ENCODE assay signal across 1 cellular context in the genomic region with DNA sequence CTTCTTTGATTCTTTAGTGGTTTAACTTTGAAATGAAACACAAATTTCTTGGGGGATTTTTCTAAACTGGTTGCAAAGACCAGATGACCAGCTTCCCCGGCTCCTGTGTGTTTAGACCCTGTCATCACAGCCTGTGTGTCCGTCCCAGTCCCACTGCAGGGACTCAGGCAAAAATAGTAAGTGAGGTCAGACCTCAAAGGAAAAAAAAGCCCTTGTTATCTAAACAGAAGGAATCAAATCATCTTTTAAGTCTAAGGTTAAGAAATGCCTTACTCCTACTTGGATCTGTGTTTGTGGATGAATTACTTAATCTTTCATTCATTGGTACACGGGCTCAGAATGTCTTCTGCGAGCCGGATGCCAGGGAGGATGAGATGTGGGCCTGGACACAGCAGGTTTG.
TF ChIP-seq lines count a peak whose summit lies in the region.

No MANE protein-coding gene starts in this region.

TF ChIP-seq in HepG2, 621 proteins besides CTCF, POLR2A, EP300 and RAD21 (continued from another document):
- TF ChIP-seq ZFP91 (CRISPR knock-in tag; IDR thresholded peaks at IDR 0.05; ENCODE audit: borderline replicate concordance) (no peak), SRF (IDR thresholded peaks at IDR 0.05; ENCODE audit: low read depth, low read length) (no peak), ZNF333 (CRISPR knock-in tag; IDR thresholded peaks at IDR 0.05; ENCODE audit: borderline replicate concordance) (no peak), ZNF263 (CRISPR knock-in tag; IDR thresholded peaks at IDR 0.05) (no peak), TARDBP (CRISPR knock-in tag; IDR thresholded peaks at IDR 0.05) (no peak), ZBED4 (CRISPR knock-in tag; IDR thresholded peaks at IDR 0.05; ENCODE audit: borderline replicate concordance) (no peak), HOXD1 (CRISPR knock-in tag; IDR thresholded peaks at IDR 0.05) (no peak), PBX3 (CRISPR knock-in tag; IDR thresholded peaks at IDR 0.05; ENCODE audit: borderline replicate concordance) (no peak), ZNF607 (CRISPR knock-in tag; IDR thresholded peaks at IDR 0.05; ENCODE audit: borderline replicate concordance) (no peak), HHEX (CRISPR knock-in tag; IDR thresholded peaks at IDR 0.05) (no peak), HOXA7 (CRISPR knock-in tag; IDR thresholded peaks at IDR 0.05) (no peak), NFAT5 (CRISPR knock-in tag; IDR thresholded peaks at IDR 0.05) (no peak), ZNF562 (CRISPR knock-in tag; IDR thresholded peaks at IDR 0.05; ENCODE audit: borderline replicate concordance) (no peak)
- TF ChIP-seq, protein P1, sequence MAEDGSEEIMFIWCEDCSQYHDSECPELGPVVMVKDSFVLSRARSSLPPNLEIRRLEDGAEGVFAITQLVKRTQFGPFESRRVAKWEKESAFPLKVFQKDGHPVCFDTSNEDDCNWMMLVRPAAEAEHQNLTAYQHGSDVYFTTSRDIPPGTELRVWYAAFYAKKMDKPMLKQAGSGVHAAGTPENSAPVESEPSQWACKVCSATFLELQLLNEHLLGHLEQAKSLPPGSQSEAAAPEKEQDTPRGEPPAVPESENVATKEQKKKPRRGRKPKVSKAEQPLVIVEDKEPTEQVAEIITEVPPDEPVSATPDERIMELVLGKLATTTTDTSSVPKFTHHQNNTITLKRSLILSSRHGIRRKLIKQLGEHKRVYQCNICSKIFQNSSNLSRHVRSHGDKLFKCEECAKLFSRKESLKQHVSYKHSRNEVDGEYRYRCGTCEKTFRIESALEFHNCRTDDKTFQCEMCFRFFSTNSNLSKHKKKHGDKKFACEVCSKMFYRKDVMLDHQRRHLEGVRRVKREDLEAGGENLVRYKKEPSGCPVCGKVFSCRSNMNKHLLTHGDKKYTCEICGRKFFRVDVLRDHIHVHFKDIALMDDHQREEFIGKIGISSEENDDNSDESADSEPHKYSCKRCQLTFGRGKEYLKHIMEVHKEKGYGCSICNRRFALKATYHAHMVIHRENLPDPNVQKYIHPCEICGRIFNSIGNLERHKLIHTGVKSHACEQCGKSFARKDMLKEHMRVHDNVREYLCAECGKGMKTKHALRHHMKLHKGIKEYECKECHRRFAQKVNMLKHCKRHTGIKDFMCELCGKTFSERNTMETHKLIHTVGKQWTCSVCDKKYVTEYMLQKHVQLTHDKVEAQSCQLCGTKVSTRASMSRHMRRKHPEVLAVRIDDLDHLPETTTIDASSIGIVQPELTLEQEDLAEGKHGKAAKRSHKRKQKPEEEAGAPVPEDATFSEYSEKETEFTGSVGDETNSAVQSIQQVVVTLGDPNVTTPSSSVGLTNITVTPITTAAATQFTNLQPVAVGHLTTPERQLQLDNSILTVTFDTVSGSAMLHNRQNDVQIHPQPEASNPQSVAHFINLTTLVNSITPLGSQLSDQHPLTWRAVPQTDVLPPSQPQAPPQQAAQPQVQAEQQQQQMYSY (CRISPR knock-in tag; IDR thresholded peaks at IDR 0.05) = no peak
- TF ChIP-seq, protein P2, sequence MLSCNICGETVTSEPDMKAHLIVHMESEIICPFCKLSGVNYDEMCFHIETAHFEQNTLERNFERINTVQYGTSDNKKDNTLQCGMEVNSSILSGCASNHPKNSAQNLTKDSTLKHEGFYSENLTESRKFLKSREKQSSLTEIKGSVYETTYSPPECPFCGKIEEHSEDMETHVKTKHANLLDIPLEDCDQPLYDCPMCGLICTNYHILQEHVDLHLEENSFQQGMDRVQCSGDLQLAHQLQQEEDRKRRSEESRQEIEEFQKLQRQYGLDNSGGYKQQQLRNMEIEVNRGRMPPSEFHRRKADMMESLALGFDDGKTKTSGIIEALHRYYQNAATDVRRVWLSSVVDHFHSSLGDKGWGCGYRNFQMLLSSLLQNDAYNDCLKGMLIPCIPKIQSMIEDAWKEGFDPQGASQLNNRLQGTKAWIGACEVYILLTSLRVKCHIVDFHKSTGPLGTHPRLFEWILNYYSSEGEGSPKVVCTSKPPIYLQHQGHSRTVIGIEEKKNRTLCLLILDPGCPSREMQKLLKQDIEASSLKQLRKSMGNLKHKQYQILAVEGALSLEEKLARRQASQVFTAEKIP (CRISPR knock-in tag; IDR thresholded peaks at IDR 0.05; ENCODE audit: borderline replicate concordance) = no peak
